In the genomic region with DNA sequence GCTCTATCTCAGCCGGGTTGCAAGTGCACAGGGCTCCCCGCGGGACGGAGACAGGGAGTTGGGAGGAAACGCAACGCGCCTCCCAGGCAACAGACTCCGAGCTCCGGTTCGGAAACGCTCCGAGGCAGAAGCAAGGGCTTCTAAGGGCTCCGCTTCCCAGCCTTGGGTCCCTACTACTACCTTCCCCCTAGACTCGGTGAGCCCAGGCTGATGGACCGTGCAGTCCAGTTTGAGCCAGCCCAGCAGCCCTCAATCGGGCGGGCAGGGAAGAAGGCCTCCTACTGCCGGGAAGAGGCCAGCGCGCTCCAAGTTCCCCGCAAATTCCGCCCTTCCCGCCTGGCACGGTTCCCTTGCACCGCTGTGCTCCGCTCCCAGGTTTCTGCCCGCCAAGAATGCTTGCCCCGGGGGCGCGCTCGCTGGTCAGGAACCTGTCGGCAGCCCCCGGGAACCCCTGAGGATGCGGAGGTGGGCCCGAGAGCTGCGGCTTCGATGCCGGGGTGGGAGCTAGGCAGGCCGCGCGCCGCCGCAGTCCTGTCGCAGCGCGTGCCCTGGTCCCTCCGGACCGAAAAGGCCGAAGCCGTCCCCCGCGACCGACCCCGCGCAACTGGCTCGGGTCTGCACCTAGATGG, we compare ENCODE assay signal across 8 cellular contexts. TPM values are rescaled to one million over a fixed set of nuclear protein-coding genes. Genes with fewer than 3 reads are reported as not detected.
A peak's percentile ranks its signal among the peaks of the same experiment; 100 is the strongest.
DNase-seq lines count a peak whose midpoint lies in the region; ATAC-seq and TF ChIP-seq lines count a peak whose summit lies in the region.

No MANE protein-coding gene starts in this region.

- H3K9me3 ChIP-seq in MM.1S (replicated peaks; ENCODE audit: insufficient read depth, low read length) (no peaks in the 10 kb centered on the region), esophagus squamous epithelium (peaks cover 0 to 12% (median 8%) of the 10 kb centered on the region in 3 donors)

- H3K9me3 Mint-ChIP-seq in GM23338: peaks cover 23% of the 10 kb centered on the region
- H3K9me3 Mint-ChIP-seq in stimulated activated naive CD8-positive, alpha-beta T cell treated with anti-CD3 and anti-CD28 coated beads, Interleukin-15, amount 100 ng/mL, for 72 hours: peaks cover 15 to 26% of the 10 kb centered on the region in 2 donors

- H3K27ac ChIP-seq in GM23338 (ENCODE audit: low read depth): no peak overlapping the region
- H3K27ac ChIP-seq in MM.1S (ENCODE audit: low read length): no peak overlapping the region
- peak overlapping the region; percentile 51 to 80 (median 72) for H3K27ac ChIP-seq in esophagus squamous epithelium

- H3F3A ChIP-seq in GM23338 (replicated peaks; ENCODE audit: low read depth): no peaks in the 10 kb centered on the region
- H3F3A ChIP-seq in MM.1S (ENCODE audit: insufficient read depth, low read length): no peaks in the 10 kb centered on the region

- peaks cover 34% of the 10 kb centered on the region for H3K27me3 Mint-ChIP-seq in GM23338 (ENCODE audit: insufficient read depth, low read depth, poor library complexity)
- H3K27me3 Mint-ChIP-seq in stimulated activated naive CD8-positive, alpha-beta T cell treated with anti-CD3 and anti-CD28 coated beads, Interleukin-15, amount 100 ng/mL, for 72 hours: peaks cover 5% of the 10 kb centered on the region

- WGBS in esophagus squamous epithelium, 2 donors: 0% methylated on average over 2 to 12 of the region's 56 CpGs

- peaks cover 11% of the 10 kb centered on the region for H3K4me1 ChIP-seq in GM23338 (ENCODE audit: insufficient read depth)
- no peaks in the 10 kb centered on the region for H3K4me1 ChIP-seq in MM.1S (ENCODE audit: low read length)
- peaks cover 7 to 29% (median 11%) of the 10 kb centered on the region in 3 donors for H3K4me1 ChIP-seq in esophagus squamous epithelium

- peak overlapping the region; percentile 96 for H3K4me2 ChIP-seq in GM23338
- peak overlapping the region; percentile 82 for H3K4me2 ChIP-seq in MM.1S (ENCODE audit: low read depth, low read length)

- H2AFZ ChIP-seq in GM23338 (peak overlapping the region; percentile 96), MM.1S (ENCODE audit: low read length) (peak overlapping the region; percentile 71)

- no peak overlapping the region for H3K9ac ChIP-seq in MM.1S (ENCODE audit: low read length)

- H3K36me3 ChIP-seq in GM23338 (ENCODE audit: insufficient read depth) (no peaks in the 10 kb centered on the region), MM.1S (replicated peaks; ENCODE audit: insufficient read depth, low read length) (no peaks in the 10 kb centered on the region), esophagus squamous epithelium (no peaks in the 10 kb centered on the region)

- peak; percentile 69 for ATAC-seq in GM23338
- peak; percentile 68 for ATAC-seq in stimulated activated naive CD8-positive, alpha-beta T cell treated with anti-CD3 and anti-CD28 coated beads, Interleukin-15, amount 100 ng/mL, for 72 hours

- peak overlapping the region; percentile 75 for H3K4me3 Mint-ChIP-seq in GM23338
- H3K4me3 Mint-ChIP-seq in stimulated activated naive CD8-positive, alpha-beta T cell treated with anti-CD3 and anti-CD28 coated beads, Interleukin-15, amount 100 ng/mL, for 72 hours: peak overlapping the region; percentile 76 to 91

- H4K20me1 ChIP-seq in GM23338 (replicated peaks; ENCODE audit: insufficient read depth) (no peaks in the 10 kb centered on the region), MM.1S (ENCODE audit: insufficient read depth, low read length) (no peaks in the 10 kb centered on the region)

- H3K4me3 ChIP-seq in GM23338 (peak overlapping the region; percentile 70), MM.1S (ENCODE audit: low read length) (peak overlapping the region; percentile 61), esophagus squamous epithelium (peak overlapping the region; percentile 53 to 85 (median 74))

- H3K9me2 ChIP-seq in GM23338 (ENCODE audit: insufficient read depth) (no peaks in the 10 kb centered on the region), MM.1S (replicated peaks; ENCODE audit: insufficient read depth, low read length) (no peaks in the 10 kb centered on the region)

- H3K36me3 Mint-ChIP-seq in GM23338 (ENCODE audit: low read depth): peaks cover 20% of the 10 kb centered on the region

- H3K27ac Mint-ChIP-seq in GM23338: no peak overlapping the region
- H3K27ac Mint-ChIP-seq in stimulated activated naive CD8-positive, alpha-beta T cell treated with anti-CD3 and anti-CD28 coated beads, Interleukin-15, amount 100 ng/mL, for 72 hours: peak overlapping the region in 1 of 2 donors; percentile 54

- TF ChIP-seq POLR2A in esophagus squamous epithelium (IDR thresholded peaks at IDR 0.05): no peak

- H3K79me2 ChIP-seq in GM23338 (replicated peaks; ENCODE audit: insufficient read depth): no peaks in the 10 kb centered on the region
- no peaks in the 10 kb centered on the region for H3K79me2 ChIP-seq in MM.1S (ENCODE audit: low read length)

- no peak for TF ChIP-seq CTCF in GM23338 (conservative IDR thresholded peaks at IDR 0.05; ENCODE audit: low read depth in 2 of 2)
- TF ChIP-seq CTCF in MM.1S (IDR thresholded peaks at IDR 0.05; ENCODE audit: low read length): no peak
- TF ChIP-seq CTCF in esophagus squamous epithelium (IDR thresholded peaks at IDR 0.05): no peak

- H3K27me3 ChIP-seq in GM23338 (ENCODE audit: insufficient read depth) (peaks cover 40% of the 10 kb centered on the region), MM.1S (replicated peaks; ENCODE audit: insufficient read depth, low read length) (peaks cover 14% of the 10 kb centered on the region), esophagus squamous epithelium (no peaks in the 10 kb centered on the region)

- DNase-seq in DMS 273 (lab: John Stamatoyannopoulos, UW; ENCODE audit: unreplicated experiment): peak; percentile 79
- no peak for DNase-seq in DMS 273 treated with DMSO at 0.1 percent for 48 hours (lab: John Stamatoyannopoulos, UW)
- peak; percentile 78 for DNase-seq in GM23338 (ENCODE audit: low spot score)
- DNase-seq in MM.1S: no peak
- peak; percentile 42 for DNase-seq in activated T-cell treated with anti-CD3 and anti-CD28 coated beads, Interleukin-2, amount 50 U/mL, for 1 hour
- DNase-seq in esophagus squamous epithelium (lab: John Stamatoyannopoulos, UW): no peak
- DNase-seq in mucosa of gallbladder (ENCODE audit: low spot score): peak; percentile 45
- DNase-seq in stimulated activated naive CD8-positive, alpha-beta T cell treated with anti-CD3 and anti-CD28 coated beads, Interleukin-15, amount 100 ng/mL, for 72 hours: peak; percentile 38 to 44

- peaks cover 14% of the 10 kb centered on the region for H3K4me1 Mint-ChIP-seq in GM23338
- peaks cover 23% of the 10 kb centered on the region for H3K4me1 Mint-ChIP-seq in stimulated activated naive CD8-positive, alpha-beta T cell treated with anti-CD3 and anti-CD28 coated beads, Interleukin-15, amount 100 ng/mL, for 72 hours

- intact Hi-C loops in esophagus squamous epithelium (cut with DNase I): no loop called here

TF ChIP-seq in GM23338, 12 proteins besides CTCF, POLR2A, EP300 and RAD21:
- no peak for TF ChIP-seq CREB1 (CRISPR knock-in tag; IDR thresholded peaks at IDR 0.05; ENCODE audit: low read depth)
- TF ChIP-seq EZH2 (IDR thresholded peaks at IDR 0.05; ENCODE audit: low read depth, unreplicated experiment): peak; percentile 45
- TF ChIP-seq POLR2AphosphoS5 (IDR thresholded peaks at IDR 0.05; ENCODE audit: low read depth): 0 out of 2 replicates have a peak, but pooled peaks have one; percentile 12
- no peak for TF ChIP-seq EZH2phosphoT487 (IDR thresholded peaks at IDR 0.05; ENCODE audit: unreplicated experiment)
- TF ChIP-seq ETS1 (IDR thresholded peaks at IDR 0.05): no peak

RNA-seq across cellular contexts. Expression of gene TRANK1, which starts 0.7 kb away (rescaled TPM):
- total RNA-seq in GM23338 (2014; rRNA removed; shearing (Covaris generic)): 6.7 and 7.1 TPM in 2 replicates
- polyA plus RNA-seq in GM23338 (2016; fragmentation: Nextera tagmentation; extraction: Ambion mirVana): 1.8 and 2.3 TPM in 2 replicates
- 1 to 10 TPM; 1.8 to 6.3 (median 3.7) TPM for total RNA-seq in esophagus squamous epithelium
- total RNA-seq in mucosa of gallbladder: 44.2 TPM

RNA-seq across cellular contexts. Expression of gene EPM2AIP1, which starts 48.8 kb away (rescaled TPM):
- 7.0 and 10.6 TPM in 2 replicates for total RNA-seq in GM23338 (2014; rRNA removed; shearing (Covaris generic))
- polyA plus RNA-seq in GM23338 (2016; fragmentation: Nextera tagmentation; extraction: Ambion mirVana): 5.0 and 7.2 TPM in 2 replicates
- total RNA-seq in esophagus squamous epithelium (10 to 100 TPM in 1 of 4 donors, 1 to 10 TPM in 3; 5.5 to 13.9 (median 7.7) TPM), mucosa of gallbladder (24.6 TPM)

RNA-seq across cellular contexts. Expression of gene MLH1, which starts 49.2 kb away (rescaled TPM):
- total RNA-seq in GM23338 (2014; rRNA removed; shearing (Covaris generic)): 52.0 and 58.0 TPM in 2 replicates
- 31.7 and 32.4 TPM in 2 replicates for polyA plus RNA-seq in GM23338 (2016; fragmentation: Nextera tagmentation; extraction: Ambion mirVana)
- 10 to 100 TPM; 15.7 to 33.4 (median 26.1) TPM for total RNA-seq in esophagus squamous epithelium
- total RNA-seq in mucosa of gallbladder: 30.0 TPM

Comparison
In these comparisons a context has a peak if more than half of its experiments do, and no peak if none do; other contexts are left out.
1. DNase-seq: peak in DMS 273 (single experiment), GM23338 (single experiment), activated T-cell treated with anti-CD3 and anti-CD28 coated beads, Interleukin-2, amount 50 U/mL, for 1 hour (single experiment), mucosa of gallbladder (single experiment) and stimulated activated naive CD8-positive, alpha-beta T cell treated with anti-CD3 and anti-CD28 coated beads, Interleukin-15, amount 100 ng/mL, for 72 hours (2 of 2); none in DMS 273 treated with DMSO at 0.1 percent for 48 hours (single experiment), MM.1S (single experiment) and esophagus squamous epithelium (single experiment).
2. H3K27ac ChIP-seq: peak in esophagus squamous epithelium (4 of 4); none in GM23338 (single experiment) and MM.1S (single experiment).
3. Peak in every context shown above with its lines, with median percentiles within 50 percentile points of each other: H3K4me3 ChIP-seq.